In genomic region chr22:19910180-19910744, GRCh38 we compare ENCODE assay signal across 3 cellular contexts.
TF ChIP-seq lines count a peak whose summit lies in the region.

No MANE protein-coding gene starts in this region.

TF ChIP-seq in SK-N-SH treated with all-trans-retinoic acid at 6 μM for 48 hours, 23 proteins besides CTCF, POLR2A, EP300 and RAD21:
- TF ChIP-seq CSDC2 (CRISPR knock-in tag; IDR thresholded peaks at IDR 0.05) (no peak), GLIS3 (CRISPR knock-in tag; IDR thresholded peaks at IDR 0.05) (no peak), ZC3H10 (CRISPR knock-in tag; IDR thresholded peaks at IDR 0.05) (no peak), ISL1 (CRISPR knock-in tag; IDR thresholded peaks at IDR 0.05) (no peak), ESRRG (CRISPR knock-in tag; IDR thresholded peaks at IDR 0.05) (no peak), SNAI2 (CRISPR knock-in tag; IDR thresholded peaks at IDR 0.05) (no peak), ZNF8 (CRISPR knock-in tag; IDR thresholded peaks at IDR 0.05) (no peak), ZNF565 (CRISPR knock-in tag; conservative IDR thresholded peaks at IDR 0.05; ENCODE audit: low read depth) (no peak), ZNF70 (CRISPR knock-in tag; IDR thresholded peaks at IDR 0.05) (no peak), CREB5 (CRISPR knock-in tag; IDR thresholded peaks at IDR 0.05; ENCODE audit: low read depth) (no peak), RARB (CRISPR knock-in tag; IDR thresholded peaks at IDR 0.05) (no peak), TSHZ2 (CRISPR knock-in tag; IDR thresholded peaks at IDR 0.05) (no peak)

TF ChIP-seq in SK-N-SH, 30 proteins besides CTCF, POLR2A, EP300 and RAD21:
- no peak for TF ChIP-seq RCOR1 (IDR thresholded peaks at IDR 0.05; ENCODE audit: low read length)
- no peak for TF ChIP-seq PBX3 (IDR thresholded peaks at IDR 0.05)
- TF ChIP-seq FOXJ3 (CRISPR knock-in tag; IDR thresholded peaks at IDR 0.05): no peak
- no peak for TF ChIP-seq CHD2 (IDR thresholded peaks at IDR 0.05; ENCODE audit: low read length, partially characterized antibody)

TF ChIP-seq in IMR-90, 13 proteins besides CTCF, POLR2A, EP300 and RAD21:
- TF ChIP-seq ELK1 (IDR thresholded peaks at IDR 0.05; ENCODE audit: borderline replicate concordance, low read depth, low read length) (no peak), RCOR1 (IDR thresholded peaks at IDR 0.05; ENCODE audit: insufficient replicate concordance, low read length) (no peak), RFX5 (IDR thresholded peaks at IDR 0.05; ENCODE audit: low read depth, low read length) (no peak)
